ENCODE assay signal across 33 cellular contexts in the genomic region with DNA sequence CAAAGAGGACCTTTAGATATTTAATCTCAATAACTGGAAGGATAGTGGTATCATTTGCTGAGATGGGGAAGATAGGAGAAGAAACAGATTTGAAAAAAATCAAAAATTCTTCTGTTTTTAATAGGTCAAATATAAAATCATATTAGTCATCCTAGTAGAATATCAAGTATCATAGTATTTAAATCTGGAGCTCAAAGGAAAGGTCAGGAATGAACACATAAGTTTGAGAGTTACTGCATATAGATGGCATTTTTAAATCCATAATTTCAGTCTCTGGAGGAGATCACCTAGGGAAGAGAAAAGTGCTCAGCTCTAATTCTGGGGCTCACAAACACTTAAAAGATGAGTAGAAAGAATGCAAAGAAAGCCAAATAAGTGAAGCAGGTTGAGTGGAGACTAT. TPM values are rescaled to one million over a fixed set of nuclear protein-coding genes. Genes with fewer than 3 reads are reported as not detected.
A peak's percentile ranks its signal among the peaks of the same experiment; 100 is the strongest.
DNase-seq lines count a peak whose midpoint lies in the region; ATAC-seq and TF ChIP-seq lines count a peak whose summit lies in the region.
"Had no signal": no experiment of that assay in that cellular context is flagged by ENCODE, and none has a peak within 500 bp of the region (broad histone marks: within the 10 kb centered on the region; RNA-seq: fewer than 3 reads in every experiment).

No MANE protein-coding gene starts in this region.

- H3K9ac ChIP-seq in PC-3 (ENCODE audit: low read length) = no peak overlapping the region
- no peak overlapping the region for H3K9ac ChIP-seq in SK-N-SH
- H3K9ac ChIP-seq in endocrine pancreas (ENCODE audit: control insufficient read depth, insufficient read depth, low read length) = no peak overlapping the region
- H3K9ac ChIP-seq: BLaER1; BLaER1 treated with 17β-estradiol and CSF1 and Interleukin-3, amounts not matched to agents 10 nM and 100 nM had no signal

- H3F3A ChIP-seq in PC-3 (ENCODE audit: low read length, unreplicated experiment) (no peaks in the 10 kb centered on the region), SK-N-SH (replicated peaks; ENCODE audit: insufficient read depth) (no peaks in the 10 kb centered on the region)

- no peaks in the 10 kb centered on the region for H3K79me2 ChIP-seq in PC-3 (ENCODE audit: low read length)
- H3K79me2 ChIP-seq in SK-N-SH (ENCODE audit: insufficient read depth) = no peaks in the 10 kb centered on the region

- H3K4me2 ChIP-seq in PC-3 (ENCODE audit: low read length) (no peak overlapping the region), SK-N-SH (no peak overlapping the region)
- H3K4me2 ChIP-seq: A549; BLaER1; BLaER1 treated with 17β-estradiol and CSF1 and Interleukin-3, amounts not matched to agents 10 nM and 100 nM had no signal

- no peaks in the 10 kb centered on the region for H4K20me1 ChIP-seq in PC-3 (ENCODE audit: low read length)
- H4K20me1 ChIP-seq in SK-N-SH (ENCODE audit: insufficient read depth) = no peaks in the 10 kb centered on the region
- H4K20me1 ChIP-seq: BLaER1; BLaER1 treated with 17β-estradiol and CSF1 and Interleukin-3, amounts not matched to agents 10 nM and 100 nM had no signal

- no peak for TF ChIP-seq CTCF in PC-3 (conservative IDR thresholded peaks at IDR 0.05; ENCODE audit: low read depth, low read length)
- no peak for TF ChIP-seq CTCF in SK-N-SH (IDR thresholded peaks at IDR 0.05)
- TF ChIP-seq CTCF in BE2C (IDR thresholded peaks at IDR 0.05; ENCODE audit: low read depth, low read length) = no peak

- DNase-seq in PC-3 (no peak), SK-N-SH (no peak), BE2C (no peak), GM19238 (ENCODE audit: insufficient read length, low spot score) (no peak), NOMO-1 (lab: John Stamatoyannopoulos, UW; ENCODE audit: unreplicated experiment in 2 of 2) (no peak)
- DNase-seq in activated effector memory CD4-positive, alpha-beta T cell treated with anti-CD3 and anti-CD28 coated beads, Interleukin-2, amount 50 U/mL, for 16 hours = no peak
- DNase-seq: 8988T; ACHN; AML-193; C1 segment of cervical spinal cord; Caco-2; Calu3; CD4-positive, alpha-beta memory T cell; CD4-positive, alpha-beta T cell; CD4-positive, CD25-positive, alpha-beta regulatory T cell; CD8-positive, alpha-beta memory T cell; CD8-positive, alpha-beta T cell; COR-L47; DMS 273 treated with DMSO at 0.1 percent for 48 hours; DMS153; DMS53; DMS79; DMS79 treated with DMSO at 0.1 percent for 48 hours; DND-41; EL had no signal

- BruUV-seq in PC-3 (replicated peaks; lab: Mats Ljungman, UMichigan) = no TSS peak

- H3K4me3 ChIP-seq in PC-3 (ENCODE audit: low read length) (no peak overlapping the region), SK-N-SH (ENCODE audit: low read depth in 2 of 2, low read length in 1 of 2) (no peak overlapping the region), endocrine pancreas (ENCODE audit: control insufficient read depth, insufficient read depth, low read length) (peak overlapping the region; percentile 5), BE2C (ENCODE audit: low read depth, low read length) (no peak overlapping the region)
- H3K4me3 ChIP-seq: A549; BLaER1; BLaER1 treated with 17β-estradiol and CSF1 and Interleukin-3, amounts not matched to agents 10 nM and 100 nM had no signal

- H2AFZ ChIP-seq in PC-3 (ENCODE audit: low read length) (no peak overlapping the region), SK-N-SH (ENCODE audit: low read depth) (no peak overlapping the region)

- POLR2A ChIA-PET in PC-3 (lab: Charles Lee; ENCODE audit: unreplicated experiment) = no interaction called here
- POLR2A ChIA-PET in SK-N-SH (lab: Yijun Ruan, JAX) = no interaction called here

- intact Hi-C loops in PC-3 (cut with micrococcal nuclease) = no loop called here

- ATAC-seq in PC-3 (peak; percentile 79), SK-N-SH treated with all-trans-retinoic acid at 6 μM for 48 hours (peak; percentile 51)
- ATAC-seq: A549; CD8-positive, alpha-beta T cell had no signal

- H3K27ac ChIP-seq in PC-3 (ENCODE audit: low read length) (no peak overlapping the region), SK-N-SH (ENCODE audit: low read depth in 2 of 2, low read length in 1 of 2) (no peak overlapping the region)
- H3K27ac ChIP-seq: 22Rv1; A549; BLaER1; BLaER1 treated with 17β-estradiol and CSF1 and Interleukin-3, amounts not matched to agents 10 nM and 100 nM; C4-2B had no signal

- H3K9me3 ChIP-seq in PC-3 (ENCODE audit: low read length) = no peaks in the 10 kb centered on the region
- H3K9me3 ChIP-seq in SK-N-SH = no peaks in the 10 kb centered on the region
- no peaks in the 10 kb centered on the region for H3K9me3 ChIP-seq in endocrine pancreas (ENCODE audit: control insufficient read depth, low read length)
- H3K9me3 ChIP-seq in BE2C = no peaks in the 10 kb centered on the region
- H3K9me3 ChIP-seq: A549; BLaER1; BLaER1 treated with 17β-estradiol and CSF1 and Interleukin-3, amounts not matched to agents 10 nM and 100 nM; Caco-2 had no signal

- H3K27me3 ChIP-seq in PC-3 (ENCODE audit: low read length) (no peaks in the 10 kb centered on the region), SK-N-SH (ENCODE audit: insufficient read depth) (no peaks in the 10 kb centered on the region), endocrine pancreas (ENCODE audit: control insufficient read depth, insufficient read depth, low read length) (no peaks in the 10 kb centered on the region), BE2C (no peaks in the 10 kb centered on the region)
- H3K27me3 ChIP-seq: BLaER1; BLaER1 treated with 17β-estradiol and CSF1 and Interleukin-3, amounts not matched to agents 10 nM and 100 nM had no signal

- H3K4me1 ChIP-seq in PC-3 (ENCODE audit: insufficient read depth, low read length) (peaks cover 5% of the 10 kb centered on the region; the same call in 1 of the 2 replicates), SK-N-SH (ENCODE audit: control insufficient read depth in 1 of 2, insufficient read depth in 2 of 2, low read depth in 1 of 2, low read length in 1 of 2) (no peaks in the 10 kb centered on the region; a peak in 1 of 4 replicates), endocrine pancreas (ENCODE audit: control insufficient read depth, insufficient read depth, low read length) (no peaks in the 10 kb centered on the region), BE2C (no peaks in the 10 kb centered on the region)
- H3K4me1 ChIP-seq: A549, Caco-2 had no signal

- H3K9me2 ChIP-seq in PC-3 (replicated peaks; ENCODE audit: low read length) (no peaks in the 10 kb centered on the region), SK-N-SH (no peaks in the 10 kb centered on the region)

- no peaks in the 10 kb centered on the region for H3K36me3 ChIP-seq in PC-3 (ENCODE audit: low read depth, low read length)
- no peaks in the 10 kb centered on the region for H3K36me3 ChIP-seq in SK-N-SH (replicated peaks in 1 of 2; ENCODE audit: control insufficient read depth in 1 of 2, insufficient read depth in 2 of 2, low read length in 1 of 2)
- no peaks in the 10 kb centered on the region for H3K36me3 ChIP-seq in endocrine pancreas (ENCODE audit: control insufficient read depth, insufficient read depth, low read length)
- no peaks in the 10 kb centered on the region for H3K36me3 ChIP-seq in BE2C
- H3K36me3 ChIP-seq: BLaER1; BLaER1 treated with 17β-estradiol and CSF1 and Interleukin-3, amounts not matched to agents 10 nM and 100 nM had no signal

- TF ChIP-seq RAD21 in SK-N-SH (IDR thresholded peaks at IDR 0.05; ENCODE audit: low read length) = no peak

- no peak for TF ChIP-seq EP300 in SK-N-SH (IDR thresholded peaks at IDR 0.05; ENCODE audit: borderline replicate concordance in 1 of 2, low read depth in 1 of 2, low read length in 1 of 2)

- CTCF ChIA-PET in PC-3 (lab: Charles Lee) = no interaction called here
- CTCF ChIA-PET in SK-N-SH (lab: Yijun Ruan, JAX) = interaction anchor here (0.6 kb wide), 1 partner anchor 11 kb away, joined by 3 read pairs; no protein-coding TSS in a partner anchor

TF ChIP-seq in SK-N-SH, 30 proteins besides CTCF, POLR2A, EP300 and RAD21:
- TF ChIP-seq MXI1 (IDR thresholded peaks at IDR 0.05; ENCODE audit: low read depth, low read length) (no peak), JUND (IDR thresholded peaks at IDR 0.05) (0 out of 2 replicates have a peak, but pooled peaks have one; percentile 6), POLR2AphosphoS5 (IDR thresholded peaks at IDR 0.05; ENCODE audit: low read depth, low read length) (no peak)

TF ChIP-seq in SK-N-SH treated with all-trans-retinoic acid at 6 μM for 48 hours, 23 proteins besides CTCF, POLR2A, EP300 and RAD21 (continues in another document):
- TF ChIP-seq ZFP3 (CRISPR knock-in tag; IDR thresholded peaks at IDR 0.05) (no peak), BACH2 (CRISPR knock-in tag; IDR thresholded peaks at IDR 0.05; ENCODE audit: borderline replicate concordance) (no peak), CSDC2 (CRISPR knock-in tag; IDR thresholded peaks at IDR 0.05) (no peak), ESRRG (CRISPR knock-in tag; IDR thresholded peaks at IDR 0.05) (no peak)
- TF ChIP-seq, protein P1, sequence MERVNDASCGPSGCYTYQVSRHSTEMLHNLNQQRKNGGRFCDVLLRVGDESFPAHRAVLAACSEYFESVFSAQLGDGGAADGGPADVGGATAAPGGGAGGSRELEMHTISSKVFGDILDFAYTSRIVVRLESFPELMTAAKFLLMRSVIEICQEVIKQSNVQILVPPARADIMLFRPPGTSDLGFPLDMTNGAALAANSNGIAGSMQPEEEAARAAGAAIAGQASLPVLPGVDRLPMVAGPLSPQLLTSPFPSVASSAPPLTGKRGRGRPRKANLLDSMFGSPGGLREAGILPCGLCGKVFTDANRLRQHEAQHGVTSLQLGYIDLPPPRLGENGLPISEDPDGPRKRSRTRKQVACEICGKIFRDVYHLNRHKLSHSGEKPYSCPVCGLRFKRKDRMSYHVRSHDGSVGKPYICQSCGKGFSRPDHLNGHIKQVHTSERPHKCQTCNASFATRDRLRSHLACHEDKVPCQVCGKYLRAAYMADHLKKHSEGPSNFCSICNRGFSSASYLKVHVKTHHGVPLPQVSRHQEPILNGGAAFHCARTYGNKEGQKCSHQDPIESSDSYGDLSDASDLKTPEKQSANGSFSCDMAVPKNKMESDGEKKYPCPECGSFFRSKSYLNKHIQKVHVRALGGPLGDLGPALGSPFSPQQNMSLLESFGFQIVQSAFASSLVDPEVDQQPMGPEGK (CRISPR knock-in tag; IDR thresholded peaks at IDR 0.05; ENCODE audit: borderline replicate concordance) = no peak

RNA-seq across cellular contexts. Expression of a gene that starts 24.9 kb away (rescaled TPM):
- 13.8 and 15.4 TPM in 2 replicates for total RNA-seq in PC-3 (2014; rRNA removed)
- polyA plus RNA-seq in SK-N-SH (2012; rRNA removed) = 1.8 and 1.9 TPM in 2 replicates
- polyA plus RNA-seq in SK-N-SH (2012; cell fraction: cytosol; rRNA removed) = 2.2 and 2.4 TPM in 2 replicates
- 1.6 and 2.3 TPM in 2 replicates for polyA plus RNA-seq in SK-N-SH (2012; cell fraction: nucleus; rRNA removed)
- polyA plus RNA-seq in BE2C (2012; ENCODE audit: insufficient read depth, insufficient read length, low read depth) = 2.3 TPM
- polyA plus RNA-seq: CD14-positive monocyte; CD8-positive, alpha-beta memory T cell had no signal
